ENCODE assay signal across 13 cellular contexts in the genomic region with DNA sequence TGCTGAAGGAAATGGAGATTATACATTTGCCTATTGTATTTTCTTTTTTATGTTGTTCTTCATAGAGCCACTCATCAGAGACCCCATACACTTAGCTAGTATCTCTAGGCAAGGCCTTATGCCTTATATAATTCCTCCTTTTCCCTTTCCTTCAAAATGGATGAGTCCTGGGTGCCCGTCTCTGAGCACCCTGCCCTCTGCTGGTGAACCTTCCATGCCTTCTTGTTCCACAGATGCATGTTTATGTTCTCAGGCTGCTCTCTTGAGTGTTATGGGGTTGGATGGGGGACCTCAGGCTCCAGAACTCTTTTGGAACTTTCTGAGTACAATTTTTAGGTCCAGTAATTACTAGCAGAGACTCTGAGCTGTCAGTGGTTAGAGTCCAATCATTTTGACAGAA.
DNase-seq lines count a peak whose midpoint lies in the region; ATAC-seq and TF ChIP-seq lines count a peak whose summit lies in the region.
"Had no signal": no experiment of that assay in that cellular context is flagged by ENCODE, and none has a peak within 500 bp of the region (broad histone marks: within the 10 kb centered on the region; RNA-seq: fewer than 3 reads in every experiment).

No MANE protein-coding gene starts in this region.

- TF ChIP-seq EP300 in stomach (IDR thresholded peaks at IDR 0.05), result no peak

- H3K9me2 ChIP-seq in OCI-LY1 (ENCODE audit: low read depth, low read length), result no peaks in the 10 kb centered on the region

- H3K36me3 ChIP-seq in OCI-LY1 (ENCODE audit: insufficient read depth, low read length), result no peaks in the 10 kb centered on the region
- H3K36me3 ChIP-seq in fibroblast of lung (ENCODE audit: control insufficient read depth, insufficient read depth, low read length), result no peaks in the 10 kb centered on the region
- H3K36me3 ChIP-seq in stomach, result no peaks in the 10 kb centered on the region

- H3F3A ChIP-seq in OCI-LY1 (ENCODE audit: insufficient read depth, low read length), result no peaks in the 10 kb centered on the region

- no peak overlapping the region for H3K4me2 ChIP-seq in OCI-LY1 (ENCODE audit: low read length)
- no peak overlapping the region for H3K4me2 ChIP-seq in fibroblast of lung (ENCODE audit: extremely low read depth, insufficient read depth, low read length)

- H3K9me3 ChIP-seq in OCI-LY1 (ENCODE audit: low read length) (no peaks in the 10 kb centered on the region), fibroblast of lung (ENCODE audit: control insufficient read depth, insufficient read depth, low read depth, low read length) (no peaks in the 10 kb centered on the region), stomach (no peaks in the 10 kb centered on the region)

- H3K4me3 ChIP-seq in OCI-LY1 (ENCODE audit: low read depth, low read length, poor library complexity, severe bottlenecking), result no peak overlapping the region
- no peak overlapping the region for H3K4me3 ChIP-seq in fibroblast of lung (replicated peaks in 1 of 4; ENCODE audit: control extremely low read depth in 1 of 4, insufficient read depth in 1 of 4, low read depth in 3 of 4, low read length in 4 of 4)
- no peak overlapping the region for H3K4me3 ChIP-seq in stomach
- H3K4me3 ChIP-seq: coronary artery, skin epidermis had no signal

- intact Hi-C loops in stomach (cut with DNase I; ENCODE audit: low total_unique reads), result no loop called here

- 33 to 47% (median 45%) methylated on average over 1 of the region's 1 CpG for WGBS in stomach, 5 donors

- H3K9ac ChIP-seq in OCI-LY1 (ENCODE audit: low read length) (no peak overlapping the region), fibroblast of lung (ENCODE audit: insufficient read depth, low read length) (no peak overlapping the region)

- no peak for ATAC-seq in HG02798 (IDR thresholded peaks at IDR 0.05; ENCODE audit: poor library complexity, unreplicated experiment)

- H3K27me3 ChIP-seq in OCI-LY1 (ENCODE audit: insufficient read depth, low read length) (no peaks in the 10 kb centered on the region), fibroblast of lung (ENCODE audit: control insufficient read depth, insufficient read depth, low read length) (no peaks in the 10 kb centered on the region), stomach (no peaks in the 10 kb centered on the region)

- H4K20me1 ChIP-seq in OCI-LY1 (ENCODE audit: insufficient read depth, low read length) (no peaks in the 10 kb centered on the region), fibroblast of lung (ENCODE audit: control insufficient read depth, extremely low read depth, insufficient read depth, low read length) (no peaks in the 10 kb centered on the region)

- H3K27ac ChIP-seq in OCI-LY1 (ENCODE audit: low read depth, low read length, poor library complexity, severe bottlenecking), result no peak overlapping the region
- H3K27ac ChIP-seq in fibroblast of lung (ENCODE audit: insufficient read depth, low read length), result no peak overlapping the region
- H3K27ac ChIP-seq in stomach, result no peak overlapping the region
- H3K27ac ChIP-seq: coronary artery, skin epidermis had no signal

- no peak overlapping the region for H2AFZ ChIP-seq in OCI-LY1 (ENCODE audit: low read length)
- H2AFZ ChIP-seq in fibroblast of lung (ENCODE audit: low read length), result no peak overlapping the region

- TF ChIP-seq POLR2A in stomach (IDR thresholded peaks at IDR 0.05), result no peak

- TF ChIP-seq CTCF in OCI-LY1 (IDR thresholded peaks at IDR 0.05; ENCODE audit: low read length), result peak; percentile 35; the same call in 1 of the 2 replicates
- TF ChIP-seq CTCF in fibroblast of lung (conservative IDR thresholded peaks at IDR 0.05 in 1 of 2, IDR thresholded peaks at IDR 0.05 in 1 of 2; ENCODE audit: low read depth in 1 of 2, low read length in 2 of 2), result peak; percentile 45 to 48
- peak in 3 of 7 experiments; percentile 33 to 43 (median 35) for TF ChIP-seq CTCF in stomach (IDR thresholded peaks at IDR 0.05)

- H3K4me1 ChIP-seq in OCI-LY1 (ENCODE audit: insufficient read depth, low read length, severe bottlenecking), result no peaks in the 10 kb centered on the region
- no peaks in the 10 kb centered on the region for H3K4me1 ChIP-seq in fibroblast of lung (ENCODE audit: control insufficient read depth, extremely low read depth, insufficient read depth, low read length)
- H3K4me1 ChIP-seq in stomach, result no peaks in the 10 kb centered on the region

- DNase-seq in NCI-H748 (lab: John Stamatoyannopoulos, UW; ENCODE audit: unreplicated experiment) (peak; percentile 1), NCI-H748 treated with DMSO at 0.1 percent for 48 hours (lab: John Stamatoyannopoulos, UW) (no peak), fibroblast of lung (ENCODE audit: low read depth in 2 of 2) (peak; percentile 4 to 28), stomach (peak; percentile 59), cortex of kidney (lab: John Stamatoyannopoulos, UW) (no peak), T1000 (lab: John Stamatoyannopoulos, UW) (no peak)
- DNase-seq: activated CD8-positive, alpha-beta memory T cell treated with anti-CD3 and anti-CD28 coated beads, Interleukin-2, amount 50 U/mL, for 4 hours; kidney; SIG-M5 had no signal

- H3K79me2 ChIP-seq in OCI-LY1 (ENCODE audit: insufficient read depth, low read length) (no peaks in the 10 kb centered on the region), fibroblast of lung (ENCODE audit: control insufficient read depth, insufficient read depth, low read length) (no peaks in the 10 kb centered on the region)

Comparison
In these comparisons a context has a peak if more than half of its experiments do, and no peak if none do; other contexts are left out.
1. DNase-seq: peak in NCI-H748 (single experiment), fibroblast of lung (2 of 2) and stomach (single experiment); none in NCI-H748 treated with DMSO at 0.1 percent for 48 hours (single experiment), cortex of kidney (single experiment) and T1000 (single experiment).